Comparison of ENCODE assay signal across 8 cellular contexts in the genomic region with DNA sequence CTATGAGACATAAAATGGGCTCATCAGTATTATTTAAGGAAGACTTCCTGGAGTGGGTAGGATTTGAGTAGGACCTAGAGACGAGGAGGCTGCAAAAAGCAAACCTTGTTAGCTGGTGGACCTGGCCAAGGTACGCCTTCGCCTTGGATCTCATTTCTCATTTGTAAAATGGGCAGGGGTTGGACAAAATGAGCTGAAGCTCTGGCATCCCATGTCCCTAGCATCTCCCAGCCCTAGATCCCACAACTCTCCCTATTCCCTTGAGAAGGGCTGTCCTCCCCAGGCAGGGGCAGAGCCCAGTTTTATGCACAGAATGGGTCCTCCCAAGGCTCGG. TPM values are rescaled to one million over a fixed set of nuclear protein-coding genes. Genes with fewer than 3 reads are reported as not detected.
A peak's percentile ranks its signal among the peaks of the same experiment; 100 is the strongest.
DNase-seq lines count a peak whose midpoint lies in the region; ATAC-seq and TF ChIP-seq lines count a peak whose summit lies in the region.

No MANE protein-coding gene starts in this region.

- no peak for TF ChIP-seq EP300 in gastroesophageal sphincter (IDR thresholded peaks at IDR 0.05)

- ATAC-seq in gastroesophageal sphincter (no peak), left lobe of liver (no peak)

- POLR2A ChIA-PET in HEK293 (lab: Yijun Ruan, JAX), result interaction anchor here (0.9 to 1.4 kb wide), 2 partner anchors 14 to 64 kb away, joined by 3 to 4 read pairs; a partner anchor contains a TSS

- no peak overlapping the region for H3K4me3 ChIP-seq in HEK293 (ENCODE audit: low read depth, low read length)
- peak overlapping the region; percentile 79; the same call in 1 of the 2 replicates for H3K4me3 ChIP-seq in SK-N-MC
- peak overlapping the region in 1 of 2 donors; percentile 65 for H3K4me3 ChIP-seq in gastroesophageal sphincter
- peak overlapping the region in 6 of 7 experiments; percentile 43 to 74 (median 52) for H3K4me3 ChIP-seq in skin epidermis

- CTCF ChIA-PET in HEK293 (lab: Yijun Ruan, JAX), result interaction anchor here (0.5 to 7.4 kb wide), 17 partner anchors 9 to 295 kb away, joined by 3 to 231 read pairs (median 4); a partner anchor contains a TSS

- no peaks in the 10 kb centered on the region for H3K9me3 ChIP-seq in HEK293 (ENCODE audit: control insufficient read depth, insufficient read depth, low read depth, low read length)
- no peaks in the 10 kb centered on the region for H3K9me3 ChIP-seq in SK-N-MC (ENCODE audit: low read depth, low read length)
- no peaks in the 10 kb centered on the region for H3K9me3 ChIP-seq in gastroesophageal sphincter

- TF ChIP-seq CTCF in HEK293 (tag by site-specific recombination; IDR thresholded peaks at IDR 0.05), result no peak
- no peak for TF ChIP-seq CTCF in gastroesophageal sphincter (IDR thresholded peaks at IDR 0.05)
- TF ChIP-seq CTCF in GM10266 (IDR thresholded peaks at IDR 0.05; ENCODE audit: control insufficient read depth, insufficient read depth, low read depth, missing control alignments), result no peak

- H3K36me3 ChIP-seq in HEK293 (ENCODE audit: control insufficient read depth in 2 of 2, insufficient read depth in 1 of 2, low read length in 2 of 2) (peaks cover 0 to 21% of the 10 kb centered on the region in 2 experiments; a peak in 1 of 3 replicates), SK-N-MC (ENCODE audit: insufficient read depth, low read length) (no peaks in the 10 kb centered on the region), gastroesophageal sphincter (peaks cover 0 to 31% of the 10 kb centered on the region in 2 donors)

- DNase-seq in SK-N-MC (ENCODE audit: low read depth, low spot score), result no peak
- DNase-seq in kidney glomerular epithelial cell (lab: John Stamatoyannopoulos, UW), result no peak
- DNase-seq in NCI-H1048 (lab: John Stamatoyannopoulos, UW), result no peak
- no peak for DNase-seq in left lobe of liver (ENCODE audit: low spot score)
- DNase-seq in GM10266 (ENCODE audit: extremely low spot score), result no peak

- H3K27me3 ChIP-seq in gastroesophageal sphincter, result no peaks in the 10 kb centered on the region

- 52 to 57% methylated on average over 3 of the region's 4 CpGs for WGBS in gastroesophageal sphincter (ENCODE audit: low coverage in 1 of 2), 2 donors

- TF ChIP-seq POLR2A in gastroesophageal sphincter (IDR thresholded peaks at IDR 0.05), result no peak

- H3K27ac ChIP-seq in HEK293 (ENCODE audit: extremely low read depth, low read depth, low read length) (no peak overlapping the region), SK-N-MC (no peak overlapping the region), gastroesophageal sphincter (peak overlapping the region in 3 of 4 donors; percentile 82 to 90 (median 84)), skin epidermis (peak overlapping the region in 8 of 21 experiments; percentile 84 to 93 (median 88))

- H3K9ac ChIP-seq in SK-N-MC (ENCODE audit: insufficient read length), result no peak overlapping the region

- H3K4me1 ChIP-seq in HEK293 (ENCODE audit: control insufficient read depth, insufficient read depth, low read length), result peaks cover 16% of the 10 kb centered on the region
- peaks cover 0 to 49% (median 20%) of the 10 kb centered on the region in 3 donors for H3K4me1 ChIP-seq in gastroesophageal sphincter

TF ChIP-seq in HEK293, 187 proteins besides CTCF, POLR2A, EP300 and RAD21:
- TF ChIP-seq ZBTB17 (tag by site-specific recombination; IDR thresholded peaks at IDR 0.05), result peak; percentile 71; the same call in 1 of the 2 replicates
- no peak for TF ChIP-seq GFI1B (tag by site-specific recombination; IDR thresholded peaks at IDR 0.05)
- TF ChIP-seq, protein P1, sequence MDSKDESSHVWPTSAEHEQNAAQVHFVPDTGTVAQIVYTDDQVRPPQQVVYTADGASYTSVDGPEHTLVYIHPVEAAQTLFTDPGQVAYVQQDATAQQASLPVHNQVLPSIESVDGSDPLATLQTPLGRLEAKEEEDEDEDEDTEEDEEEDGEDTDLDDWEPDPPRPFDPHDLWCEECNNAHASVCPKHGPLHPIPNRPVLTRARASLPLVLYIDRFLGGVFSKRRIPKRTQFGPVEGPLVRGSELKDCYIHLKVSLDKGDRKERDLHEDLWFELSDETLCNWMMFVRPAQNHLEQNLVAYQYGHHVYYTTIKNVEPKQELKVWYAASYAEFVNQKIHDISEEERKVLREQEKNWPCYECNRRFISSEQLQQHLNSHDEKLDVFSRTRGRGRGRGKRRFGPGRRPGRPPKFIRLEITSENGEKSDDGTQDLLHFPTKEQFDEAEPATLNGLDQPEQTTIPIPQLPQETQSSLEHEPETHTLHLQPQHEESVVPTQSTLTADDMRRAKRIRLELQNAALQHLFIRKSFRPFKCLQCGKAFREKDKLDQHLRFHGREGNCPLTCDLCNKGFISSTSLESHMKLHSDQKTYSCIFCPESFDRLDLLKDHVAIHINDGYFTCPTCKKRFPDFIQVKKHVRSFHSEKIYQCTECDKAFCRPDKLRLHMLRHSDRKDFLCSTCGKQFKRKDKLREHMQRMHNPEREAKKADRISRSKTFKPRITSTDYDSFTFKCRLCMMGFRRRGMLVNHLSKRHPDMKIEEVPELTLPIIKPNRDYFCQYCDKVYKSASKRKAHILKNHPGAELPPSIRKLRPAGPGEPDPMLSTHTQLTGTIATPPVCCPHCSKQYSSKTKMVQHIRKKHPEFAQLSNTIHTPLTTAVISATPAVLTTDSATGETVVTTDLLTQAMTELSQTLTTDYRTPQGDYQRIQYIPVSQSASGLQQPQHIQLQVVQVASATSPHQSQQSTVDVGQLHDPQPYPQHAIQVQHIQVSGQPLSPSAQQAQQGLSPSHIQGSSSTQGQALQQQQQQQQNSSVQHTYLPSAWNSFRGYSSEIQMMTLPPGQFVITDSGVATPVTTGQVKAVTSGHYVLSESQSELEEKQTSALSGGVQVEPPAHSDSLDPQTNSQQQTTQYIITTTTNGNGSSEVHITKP (tag by site-specific recombination; IDR thresholded peaks at IDR 0.05), result peak; percentile 72; the same call in 1 of the 2 replicates
- no peak for TF ChIP-seq ZNF157 (tag by site-specific recombination; IDR thresholded peaks at IDR 0.05)
- TF ChIP-seq, protein P2, sequence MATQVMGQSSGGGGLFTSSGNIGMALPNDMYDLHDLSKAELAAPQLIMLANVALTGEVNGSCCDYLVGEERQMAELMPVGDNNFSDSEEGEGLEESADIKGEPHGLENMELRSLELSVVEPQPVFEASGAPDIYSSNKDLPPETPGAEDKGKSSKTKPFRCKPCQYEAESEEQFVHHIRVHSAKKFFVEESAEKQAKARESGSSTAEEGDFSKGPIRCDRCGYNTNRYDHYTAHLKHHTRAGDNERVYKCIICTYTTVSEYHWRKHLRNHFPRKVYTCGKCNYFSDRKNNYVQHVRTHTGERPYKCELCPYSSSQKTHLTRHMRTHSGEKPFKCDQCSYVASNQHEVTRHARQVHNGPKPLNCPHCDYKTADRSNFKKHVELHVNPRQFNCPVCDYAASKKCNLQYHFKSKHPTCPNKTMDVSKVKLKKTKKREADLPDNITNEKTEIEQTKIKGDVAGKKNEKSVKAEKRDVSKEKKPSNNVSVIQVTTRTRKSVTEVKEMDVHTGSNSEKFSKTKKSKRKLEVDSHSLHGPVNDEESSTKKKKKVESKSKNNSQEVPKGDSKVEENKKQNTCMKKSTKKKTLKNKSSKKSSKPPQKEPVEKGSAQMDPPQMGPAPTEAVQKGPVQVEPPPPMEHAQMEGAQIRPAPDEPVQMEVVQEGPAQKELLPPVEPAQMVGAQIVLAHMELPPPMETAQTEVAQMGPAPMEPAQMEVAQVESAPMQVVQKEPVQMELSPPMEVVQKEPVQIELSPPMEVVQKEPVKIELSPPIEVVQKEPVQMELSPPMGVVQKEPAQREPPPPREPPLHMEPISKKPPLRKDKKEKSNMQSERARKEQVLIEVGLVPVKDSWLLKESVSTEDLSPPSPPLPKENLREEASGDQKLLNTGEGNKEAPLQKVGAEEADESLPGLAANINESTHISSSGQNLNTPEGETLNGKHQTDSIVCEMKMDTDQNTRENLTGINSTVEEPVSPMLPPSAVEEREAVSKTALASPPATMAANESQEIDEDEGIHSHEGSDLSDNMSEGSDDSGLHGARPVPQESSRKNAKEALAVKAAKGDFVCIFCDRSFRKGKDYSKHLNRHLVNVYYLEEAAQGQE (tag by site-specific recombination; IDR thresholded peaks at IDR 0.05), result 0 out of 2 replicates have a peak, but pooled peaks have one; percentile 16
TF ChIP-seq in HEK293: peak in this region for 3.

RNA-seq across cellular contexts. Expression of a gene that starts 0.3 kb away (rescaled TPM):
- total RNA-seq in gastroesophageal sphincter, result 10 to 100 TPM; 45.0 to 75.3 (median 59.8) TPM
- 40.6 TPM for total RNA-seq in left lobe of liver

RNA-seq across cellular contexts. Expression of a gene that starts 13.8 kb away (rescaled TPM):
- total RNA-seq in gastroesophageal sphincter (under 1 TPM in 3 of 4 donors, not detected in 1; 0.15 to 0.94 (median 0.16) TPM), left lobe of liver (0.10 TPM)

RNA-seq across cellular contexts. Expression of a gene that starts 14.1 kb away (rescaled TPM):
- total RNA-seq in gastroesophageal sphincter (1 to 10 TPM in 1 of 4 donors, not detected in 3; 7.3 TPM), left lobe of liver (0.35 TPM)

RNA-seq across cellular contexts. Expression of a gene that starts 38.4 kb away (rescaled TPM):
- total RNA-seq in gastroesophageal sphincter (under 1 TPM in 2 of 4 donors, not detected in 2; 0.27 to 0.31 TPM), left lobe of liver (not detected)

Comparison
In these comparisons a context has a peak if more than half of its experiments do, and no peak if none do; other contexts are left out.
1. H3K27ac ChIP-seq: peak in gastroesophageal sphincter (3 of 4); none in HEK293 (single experiment) and SK-N-MC (single experiment).